ENCODE assay signal across 23 cellular contexts in genomic region chr3:44982817-44983216, GRCh38. TPM values are rescaled to one million over a fixed set of nuclear protein-coding genes. Genes with fewer than 3 reads are reported as not detected.
DNase-seq lines count a peak whose midpoint lies in the region; FAIRE-seq and TF ChIP-seq lines count a peak whose summit lies in the region.
"Had no signal": no experiment of that assay in that cellular context is flagged by ENCODE, and none has a peak within 500 bp of the region (broad histone marks: within the 10 kb centered on the region; RNA-seq: fewer than 3 reads in every experiment).

No MANE protein-coding gene starts in this region.

- WGBS in esophagus squamous epithelium, 2 donors, result 53 to 64% methylated on average over 3 of the region's 3 CpGs
- 64% methylated on average over 3 of the region's 3 CpGs for WGBS in prostate gland

- H3K27ac ChIP-seq in RWPE1 (peak overlapping the region; percentile 12; the same call in 1 of the 2 replicates), esophagus squamous epithelium (peak overlapping the region; percentile 64 to 88 (median 82)), prostate gland (peak overlapping the region; percentile 47 to 52)
- H3K27ac ChIP-seq: colonic mucosa, HL-60, tibial nerve had no signal

- peaks cover 15 to 94% (median 23%) of the 10 kb centered on the region in 3 donors for H3K4me1 ChIP-seq in esophagus squamous epithelium
- H3K4me1 ChIP-seq in prostate gland (replicated peaks), result no peaks in the 10 kb centered on the region
- H3K4me1 ChIP-seq: colonic mucosa, HAP-1 had no signal

- H3K9me3 ChIP-seq in esophagus squamous epithelium, result no peaks in the 10 kb centered on the region
- no peaks in the 10 kb centered on the region for H3K9me3 ChIP-seq in prostate gland
- H3K9me3 ChIP-seq: colonic mucosa, HAP-1, tibial nerve had no signal

- TF ChIP-seq POLR2A in GM12891 (IDR thresholded peaks at IDR 0.05; ENCODE audit: low read depth, low read length) (no peak), esophagus squamous epithelium (IDR thresholded peaks at IDR 0.05) (no peak), prostate gland (IDR thresholded peaks at IDR 0.05) (no peak)

- CTCF ChIA-PET in RWPE1 (lab: Yijun Ruan, JAX), result interaction anchor here (0.6 kb wide), 1 partner anchor 52 kb away, joined by 3 read pairs; no protein-coding TSS in a partner anchor

- FAIRE-seq in GM12891 (lab: Jason Lieb, UNC), result no peak
- FAIRE-seq: TTC549 had no signal

- no peak for DNase-seq in GM12891 (ENCODE audit: insufficient read length, low spot score)
- DNase-seq in RWPE1 (ENCODE audit: low spot score), result no peak
- no peak for DNase-seq in esophagus squamous epithelium (lab: John Stamatoyannopoulos, UW)
- DNase-seq in prostate gland (ENCODE audit: low spot score), result no peak
- DNase-seq in NCI-H446 treated with DMSO at 0.1 percent for 48 hours (lab: John Stamatoyannopoulos, UW), result no peak
- DNase-seq in AG20443 (ENCODE audit: low spot score), result no peak
- no peak for DNase-seq in mucosa of gallbladder (ENCODE audit: low spot score)
- DNase-seq in Kasumi-1 (lab: John Stamatoyannopoulos, UW), result no peak
- DNase-seq: activated CD8-positive, alpha-beta T cell treated with anti-CD3 and anti-CD28 coated beads, Interleukin-2, amount 10 ng/mL, durations not matched to agents 7 days and 5 days; activated gamma-delta T cell; activated naive CD8-positive, alpha-beta T cell treated with anti-CD3 and anti-CD28 coated beads, Interleukin-2, amount 50 U/mL, for 24 hours; Calu3; colonic mucosa; NCI-H1092; NCI-H187; NCI-H774; SIG-M5; stimulated activated CD4-positive, alpha-beta T cell treated with anti-CD3 and anti-CD28 coated beads, Interleukin-12 subunit alpha, Interleukin-12 subunit beta, amount 100 ng/mL, for 4 hours; SW 1271 had no signal

- H3K36me3 ChIP-seq in esophagus squamous epithelium, result peaks cover 0 to 21% (median 0%) of the 10 kb centered on the region in 3 donors
- H3K36me3 ChIP-seq in prostate gland, result no peaks in the 10 kb centered on the region
- H3K36me3 ChIP-seq: colonic mucosa had no signal

- H3K4me3 ChIP-seq in esophagus squamous epithelium (no peak overlapping the region), prostate gland (no peak overlapping the region)
- H3K4me3 ChIP-seq: colonic mucosa, HAP-1, tibial nerve had no signal

- TF ChIP-seq CTCF in RWPE1 (conservative IDR thresholded peaks at IDR 0.05; ENCODE audit: low read depth), result no peak
- TF ChIP-seq CTCF in esophagus squamous epithelium (IDR thresholded peaks at IDR 0.05), result no peak
- no peak for TF ChIP-seq CTCF in prostate gland (IDR thresholded peaks at IDR 0.05)

- intact Hi-C loops in esophagus squamous epithelium (cut with DNase I), result no loop called here
- intact Hi-C loops in prostate gland (cut with DNase I), result no loop called here

- H3K27me3 ChIP-seq in esophagus squamous epithelium (no peaks in the 10 kb centered on the region), prostate gland (replicated peaks; ENCODE audit: insufficient read depth) (no peaks in the 10 kb centered on the region)
- H3K27me3 ChIP-seq: colonic mucosa, tibial nerve had no signal

- POLR2A ChIA-PET in RWPE1 (lab: Yijun Ruan, JAX; ENCODE audit: low non-redundant PET), result no interaction called here

TF ChIP-seq in GM12891, 5 proteins besides CTCF, POLR2A, EP300 and RAD21:
- TF ChIP-seq TAF1 (IDR thresholded peaks at IDR 0.05; ENCODE audit: low read depth, low read length) (no peak), SPI1 (IDR thresholded peaks at IDR 0.05; ENCODE audit: low read depth, low read length) (peak; percentile 27; the same call in 1 of the 2 replicates)

RNA-seq across cellular contexts. Expression of gene EXOSC7, which starts 6.8 kb away (rescaled TPM):
- 51.5 TPM for polyA plus RNA-seq in GM12891 (2012; ENCODE audit: low read depth, missing spikeins)
- total RNA-seq in esophagus squamous epithelium (10 to 100 TPM; 28.8 to 59.9 (median 47.6) TPM), prostate gland (10 to 100 TPM; 55.2 to 56.2 TPM), mucosa of gallbladder (24.7 TPM)

RNA-seq across cellular contexts. Expression of gene ZDHHC3, which starts 6.8 kb away (rescaled TPM):
- polyA plus RNA-seq in GM12891 (2012; ENCODE audit: low read depth, missing spikeins), result 18.5 TPM
- 10 to 100 TPM; 64.6 to 93.8 (median 73.0) TPM for total RNA-seq in esophagus squamous epithelium
- total RNA-seq in prostate gland, result 10 to 100 TPM; 64.6 to 91.7 TPM
- total RNA-seq in mucosa of gallbladder, result 72.4 TPM

RNA-seq across cellular contexts. Expression of gene CLEC3B, which starts 43.3 kb away (rescaled TPM):
- polyA plus RNA-seq in GM12891 (2012; ENCODE audit: low read depth, missing spikeins), result not detected
- total RNA-seq in esophagus squamous epithelium (10 to 100 TPM in 1 of 4 donors, 1 to 10 TPM in 3; 4.3 to 28.8 (median 6.9) TPM), prostate gland (10 to 100 TPM; 16.0 to 61.1 TPM), mucosa of gallbladder (42.9 TPM)
- total RNA-seq: Calu3 had no signal

Comparison
In these comparisons a context has a peak if more than half of its experiments do, and no peak if none do; other contexts are left out.
1. H3K27ac ChIP-seq: peak in every context shown above with its lines; median percentile 82 in esophagus squamous epithelium; 50 in prostate gland; 12 in RWPE1.